Comparison of ENCODE assay signal across 10 cellular contexts in the genomic region with DNA sequence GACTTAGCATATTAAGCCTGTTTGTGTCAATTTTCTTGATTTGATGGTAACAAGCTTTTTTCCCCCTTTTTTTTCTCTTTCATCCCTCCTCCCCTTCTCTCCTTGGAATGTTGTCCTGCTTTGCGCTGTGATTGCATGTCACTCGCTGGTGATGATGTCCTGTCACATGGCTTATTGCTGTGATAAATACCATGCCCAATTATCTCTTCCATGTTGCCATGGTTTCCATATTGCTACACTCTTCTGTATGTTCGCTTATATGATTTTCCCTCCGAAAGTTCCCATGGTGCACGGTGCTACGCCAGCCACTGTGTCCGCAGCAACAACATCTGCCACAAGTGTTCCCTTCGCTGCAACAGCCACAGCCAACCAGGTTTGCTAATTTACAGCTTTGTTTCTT.
"Had no signal": no experiment of that assay in that cellular context is flagged by ENCODE, and none has a peak within 500 bp of the region (broad histone marks: within the 10 kb centered on the region; RNA-seq: fewer than 3 reads in every experiment).

No MANE protein-coding gene starts in this region.

- H3K4me3 Mint-ChIP-seq: activated T-cell treated with anti-CD3 and anti-CD28 coated beads, Interleukin-2, amount 50 U/mL, for 72 hours; mesothelial cell of epicardium had no signal

- DNase-seq: activated CD4-positive, alpha-beta T cell treated with anti-CD3 and anti-CD28 coated beads, Interleukin-2, amount 50 U/mL, for 1 hour; activated T-cell treated with anti-CD3 and anti-CD28 coated beads, Interleukin-2, amount 50 U/mL, for 72 hours; hypothalamus; kidney glomerular epithelial cell; posterior cingulate gyrus; SHP77 treated with DMSO at 0.1 percent for 48 hours; trophoblast cell; WERI-Rb-1 had no signal

- H3K27me3 Mint-ChIP-seq: brain had no signal

- H3K27ac Mint-ChIP-seq: mesothelial cell of epicardium had no signal

- H3K9me3 Mint-ChIP-seq: activated T-cell treated with anti-CD3 and anti-CD28 coated beads, Interleukin-2, amount 50 U/mL, for 72 hours; brain; mesothelial cell of epicardium had no signal

- ATAC-seq: activated T-cell treated with anti-CD3 and anti-CD28 coated beads, Interleukin-2, amount 50 U/mL, for 72 hours had no signal
